ENCODE assay signal across 8 cellular contexts in genomic region chr7:85041599-85042216, GRCh38.
A peak's percentile ranks its signal among the peaks of the same experiment; 100 is the strongest.
DNase-seq lines count a peak whose midpoint lies in the region; TF ChIP-seq lines count a peak whose summit lies in the region.

No MANE protein-coding gene starts in this region.

- no peak overlapping the region for H3K18ac ChIP-seq in H9 (ENCODE audit: insufficient read length, low read depth, low read length)

- TF ChIP-seq CTCF in H9 (conservative IDR thresholded peaks at IDR 0.05) (peak; percentile 88), fibroblast of villous mesenchyme (IDR thresholded peaks at IDR 0.05; ENCODE audit: insufficient read depth, low read depth, low read length) (peak; percentile 79)

- no peaks in the 10 kb centered on the region for H3K36me3 Mint-ChIP-seq in H9 (ENCODE audit: insufficient read depth in 1 of 3, low read depth in 3 of 3)

- H2AK5ac ChIP-seq in H9 (ENCODE audit: insufficient read length, low read length): no peak overlapping the region

- no peak overlapping the region for H3K4me2 ChIP-seq in H9 (ENCODE audit: insufficient read depth, insufficient read length, low read length)

- H3K27me3 ChIP-seq in H9 (ENCODE audit: insufficient read depth, low read length): no peaks in the 10 kb centered on the region

- H3K27me3 Mint-ChIP-seq in H9 (ENCODE audit: low read depth): no peaks in the 10 kb centered on the region

- H3K4me1 ChIP-seq in H9 (ENCODE audit: insufficient read depth, low read length): no peaks in the 10 kb centered on the region

- no peak overlapping the region for H3K9ac ChIP-seq in H9 (ENCODE audit: extremely low read depth, insufficient read length, low read length)

- no peak overlapping the region for H3K4ac ChIP-seq in H9 (ENCODE audit: low read depth, low read length)

- no peak overlapping the region for H3K4me3 ChIP-seq in fibroblast of villous mesenchyme (ENCODE audit: low read depth, low read length)

- H3K27ac Mint-ChIP-seq in H9: no peak overlapping the region

- no peaks in the 10 kb centered on the region for H3K9me3 ChIP-seq in H9 (ENCODE audit: control insufficient read depth, low read depth, low read length)

- H3K79me2 ChIP-seq in H9 (ENCODE audit: insufficient read depth, low read length): no peaks in the 10 kb centered on the region

- H3K23me2 ChIP-seq in H9 (ENCODE audit: insufficient read length, low read depth, low read length, poor library complexity, severe bottlenecking): no peaks in the 10 kb centered on the region

- no peak overlapping the region for H4K5ac ChIP-seq in H9 (ENCODE audit: insufficient read length, low read depth, low read length)

- H3K9me3 Mint-ChIP-seq in H9: no peaks in the 10 kb centered on the region

- no peaks in the 10 kb centered on the region for H3K79me1 ChIP-seq in H9 (ENCODE audit: insufficient read depth, low read depth, low read length, poor library complexity, severe bottlenecking)

- peaks cover 1 to 3% of the 10 kb centered on the region in 2 experiments; a peak in 3 of 4 replicates for H3K4me1 Mint-ChIP-seq in H9

- no peaks in the 10 kb centered on the region for H4K20me1 ChIP-seq in H9 (ENCODE audit: control insufficient read depth, insufficient read depth, insufficient read length)

- H3K14ac ChIP-seq in H9 (ENCODE audit: insufficient read depth, low read length): no peak overlapping the region

- no CpG with 5 or more reads among the region's 6 CpGs for WGBS in H9 (ENCODE audit: extremely low coverage, insufficient read length, low lambda C conversion rate)

- H2AFZ ChIP-seq in H9 (ENCODE audit: low read length): peak overlapping the region; percentile 95

- H2BK12ac ChIP-seq in H9 (ENCODE audit: insufficient read length, low read depth, low read length): no peak overlapping the region

- no peak overlapping the region for H3K23ac ChIP-seq in H9 (ENCODE audit: insufficient read length, low read depth, low read length)

- H3K4me3 Mint-ChIP-seq in H9: no peak overlapping the region

- no peak overlapping the region for H4K8ac ChIP-seq in H9 (replicated peaks; ENCODE audit: insufficient read length, low read depth, low read length)

- no peak overlapping the region for H2BK15ac ChIP-seq in H9 (ENCODE audit: low read depth, low read length)

- DNase-seq in NCI-H524 (lab: John Stamatoyannopoulos, UW) (peak; percentile 20 to 70), NCI-H524 treated with DMSO at 0.1 percent for 48 hours (lab: John Stamatoyannopoulos, UW) (no peak), H9 (peak; percentile 63), NCI-H1417 (lab: John Stamatoyannopoulos, UW) (peak; percentile 74 to 93 (median 77)), UCSD-AML1 (lab: John Stamatoyannopoulos, UW; ENCODE audit: unreplicated experiment) (peak; percentile 18), fibroblast of villous mesenchyme (ENCODE audit: low read depth) (peak; percentile 70), occipital lobe (lab: John Stamatoyannopoulos, UW) (peak; percentile 14)
- no peak for DNase-seq in activated effector memory CD4-positive, alpha-beta T cell treated with anti-CD3 and anti-CD28 coated beads, Interleukin-2, amount 50 U/mL, for 16 hours

- H2BK5ac ChIP-seq in H9 (ENCODE audit: insufficient read length, low read length): no peak overlapping the region

- H3T11ph ChIP-seq in H9 (ENCODE audit: low read length): no peak overlapping the region

- H4K91ac ChIP-seq in H9 (ENCODE audit: insufficient read length, low read depth, low read length): no peak overlapping the region

- H2BK20ac ChIP-seq in H9 (ENCODE audit: low read depth, low read length, poor library complexity, severe bottlenecking): no peak overlapping the region

- no peak overlapping the region for H2BK120ac ChIP-seq in H9 (ENCODE audit: low read depth, low read length, poor library complexity, severe bottlenecking)

- H3K56ac ChIP-seq in H9 (ENCODE audit: insufficient read length, low read depth, low read length): no peak overlapping the region

- H3K27ac ChIP-seq in H9 (ENCODE audit: insufficient read length, low read depth, low read length): no peak overlapping the region

Comparison
In these comparisons a context has a peak if more than half of its experiments do, and no peak if none do; other contexts are left out.
1. DNase-seq: peak in NCI-H524 (2 of 2), H9 (single experiment), NCI-H1417 (3 of 3), UCSD-AML1 (single experiment), fibroblast of villous mesenchyme (single experiment) and occipital lobe (single experiment); none in NCI-H524 treated with DMSO at 0.1 percent for 48 hours (single experiment) and activated effector memory CD4-positive, alpha-beta T cell treated with anti-CD3 and anti-CD28 coated beads, Interleukin-2, amount 50 U/mL, for 16 hours (single experiment).